10 cellular contexts compared by ENCODE assay signal in the genomic region with DNA sequence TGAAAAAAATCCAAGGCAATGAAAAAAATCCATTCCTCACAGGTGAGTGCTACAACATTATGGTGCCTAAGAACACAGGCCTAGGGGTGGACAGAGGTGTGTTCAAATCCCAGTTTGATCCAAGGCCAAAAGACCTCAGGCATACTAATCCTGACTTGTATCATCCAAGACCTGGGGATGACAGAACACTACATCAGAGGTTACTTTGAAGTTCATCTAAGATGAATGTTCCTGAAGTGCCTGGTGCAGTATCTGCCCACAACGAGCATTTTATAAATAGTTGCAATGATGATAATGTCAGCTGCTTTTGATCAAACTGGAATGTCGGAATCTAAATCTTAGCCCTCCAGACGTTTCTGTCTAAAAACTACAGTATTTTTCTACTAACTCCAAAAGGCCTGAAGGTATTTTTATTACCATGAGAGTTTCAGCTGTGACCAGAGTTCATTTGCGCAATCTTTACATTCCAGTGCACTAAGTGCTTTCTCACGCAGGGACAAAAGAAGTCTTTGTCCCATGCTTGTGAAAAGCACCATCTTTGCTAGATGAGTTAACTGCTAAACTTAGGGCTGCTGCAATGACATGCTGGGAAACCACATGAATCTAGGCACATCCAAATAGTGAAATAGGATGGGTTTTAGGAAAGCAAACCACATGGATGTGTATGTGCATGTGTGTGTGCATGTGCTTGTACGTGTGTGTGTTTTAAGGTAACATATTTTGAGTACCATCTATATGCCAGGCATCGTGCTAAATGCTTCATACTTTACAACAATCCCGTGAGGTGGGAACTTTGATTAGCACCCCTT. TPM values are rescaled to one million over a fixed set of nuclear protein-coding genes. Genes with fewer than 3 reads are reported as not detected.
DNase-seq lines count a peak whose midpoint lies in the region; ATAC-seq and TF ChIP-seq lines count a peak whose summit lies in the region.
"Had no signal": no experiment of that assay in that cellular context is flagged by ENCODE, and none has a peak within 500 bp of the region (broad histone marks: within the 10 kb centered on the region; RNA-seq: fewer than 3 reads in every experiment).

No MANE protein-coding gene starts in this region.

- H3K79me2 ChIP-seq in GM23248 (ENCODE audit: insufficient read depth) = peaks cover 87% of the 10 kb centered on the region

- intact Hi-C loops in sigmoid colon (cut with DNase I) = no loop called here

- peaks cover 98% of the 10 kb centered on the region for H3K4me1 ChIP-seq in GM23248 (ENCODE audit: insufficient read depth)
- H3K4me1 ChIP-seq in foreskin keratinocyte = peaks cover 70% of the 10 kb centered on the region
- peaks cover 0 to 34% (median 29%) of the 10 kb centered on the region in 4 donors for H3K4me1 ChIP-seq in sigmoid colon

- H3K9me2 ChIP-seq in GM23248 (ENCODE audit: insufficient read depth) = no peaks in the 10 kb centered on the region

- TF ChIP-seq EP300 in sigmoid colon (IDR thresholded peaks at IDR 0.05) = no peak

- no peak overlapping the region for H2AFZ ChIP-seq in GM23248

- peak; percentile 99 for DNase-seq in GM23248
- peak; percentile 58 to 96 for DNase-seq in SW 1271 (lab: John Stamatoyannopoulos, UW)
- peak; percentile 83 to 86 for DNase-seq in foreskin keratinocyte
- no peak for DNase-seq in sigmoid colon
- DNase-seq in retina = no peak
- DNase-seq: activated CD4-positive, alpha-beta T cell treated with anti-CD3 and anti-CD28 coated beads, Interleukin-2, amount 50 U/mL, for 4 hours; erythroblast had no signal

- no peak overlapping the region for H3K4me3 ChIP-seq in GM23248
- H3K4me3 ChIP-seq in sigmoid colon = no peak overlapping the region

- peak overlapping the region; percentile 38 for H3K4me2 ChIP-seq in GM23248 (ENCODE audit: unreplicated experiment)

- no peaks in the 10 kb centered on the region for H3K9me3 ChIP-seq in GM23248 (ENCODE audit: low read depth)
- no peaks in the 10 kb centered on the region for H3K9me3 ChIP-seq in sigmoid colon

- H3F3A ChIP-seq in GM23248 (ENCODE audit: insufficient read depth) = peaks cover 97% of the 10 kb centered on the region

- peaks cover 76% of the 10 kb centered on the region for H3K36me3 ChIP-seq in GM23248 (ENCODE audit: low read depth)
- H3K36me3 ChIP-seq in sigmoid colon = peaks cover 0 to 18% (median 10%) of the 10 kb centered on the region in 4 donors

- ATAC-seq in foreskin keratinocyte = peak; percentile 54
- no peak for ATAC-seq in HG02798 (IDR thresholded peaks at IDR 0.05; ENCODE audit: poor library complexity, unreplicated experiment)
- ATAC-seq in HG03521 (IDR thresholded peaks at IDR 0.05; ENCODE audit: unreplicated experiment) = no peak
- ATAC-seq in GM18858 (IDR thresholded peaks at IDR 0.05; ENCODE audit: unreplicated experiment) = no peak

- H4K20me1 ChIP-seq in GM23248 (ENCODE audit: insufficient read depth) = peaks cover 10% of the 10 kb centered on the region

- in situ Hi-C loops in GM23248 (cut with MboI) = no loop called here

- TF ChIP-seq CTCF in foreskin keratinocyte (conservative IDR thresholded peaks at IDR 0.05) = no peak
- TF ChIP-seq CTCF in sigmoid colon (IDR thresholded peaks at IDR 0.05) = no peak

- 3 to 6% methylated on average over 8 of the region's 8 CpGs for WGBS in GM23248 (ENCODE audit: low coverage in 1 of 2, low lambda C conversion rate in 2 of 2, missing lambda C conversion rate in 2 of 2), 2 experiments
- 26 to 62% methylated on average over 8 of the region's 8 CpGs for WGBS in sigmoid colon, 2 donors

- H3K27ac ChIP-seq in GM23248 = peak overlapping the region; percentile 100
- peak overlapping the region; percentile 53 for H3K27ac ChIP-seq in foreskin keratinocyte
- H3K27ac ChIP-seq in sigmoid colon = peak overlapping the region; percentile 17 to 50 (median 34)

- H3K9ac ChIP-seq in GM23248 = peak overlapping the region; percentile 99

- TF ChIP-seq POLR2A in sigmoid colon (IDR thresholded peaks at IDR 0.05) = no peak

- H3K27me3 ChIP-seq in GM23248 (replicated peaks; ENCODE audit: insufficient read depth) (no peaks in the 10 kb centered on the region), foreskin keratinocyte (no peaks in the 10 kb centered on the region), sigmoid colon (no peaks in the 10 kb centered on the region)

RNA-seq across cellular contexts. Expression of gene ANXA2, which starts 18.1 kb away (rescaled TPM):
- 4,470 and 4,692 TPM in 2 replicates for total RNA-seq in GM23248 (2014; rRNA removed; shearing (Covaris generic))
- polyA plus RNA-seq in GM23248 (2016; fragmentation: Nextera tagmentation; extraction: Ambion mirVana) = 6,052 and 6,251 TPM in 2 replicates
- 7,195 and 7,994 TPM in 2 replicates for total RNA-seq in foreskin keratinocyte
- polyA plus RNA-seq in foreskin keratinocyte = 7,399 and 7,770 TPM in 2 replicates
- total RNA-seq in sigmoid colon = 100 to 1,000 TPM; 157 to 366 (median 214) TPM
- 1,000 to 10,000 TPM in 2 of 3 donors, 100 to 1,000 TPM in 1; 900 to 3,307 (median 1,912) TPM for polyA plus RNA-seq in sigmoid colon

Comparison
In these comparisons a context has a peak if more than half of its experiments do, and no peak if none do; other contexts are left out.
1. DNase-seq: peak in GM23248 (single experiment), SW 1271 (2 of 2) and foreskin keratinocyte (2 of 2); none in sigmoid colon (single experiment) and retina (single experiment).
2. H3K27ac ChIP-seq: peak in every context shown above with its lines; median percentile 100 in GM23248; 53 in foreskin keratinocyte; 34 in sigmoid colon.
3. RNA of gene ANXA2, which starts 18.1 kb away (total RNA-seq): 7,195 to 7,994 TPM in foreskin keratinocyte and 4,470 to 4,692 TPM in GM23248; 157 to 366 TPM in sigmoid colon; every median in the first group is over 10 times any median in the second.